11 cellular contexts compared by ENCODE assay signal in genomic region chr21:35565204-35565611, GRCh38.
A peak's percentile ranks its signal among the peaks of the same experiment; 100 is the strongest.
DNase-seq lines count a peak whose midpoint lies in the region; ATAC-seq and TF ChIP-seq lines count a peak whose summit lies in the region.
"Had no signal": no experiment of that assay in that cellular context is flagged by ENCODE, and none has a peak within 500 bp of the region (broad histone marks: within the 10 kb centered on the region; RNA-seq: fewer than 3 reads in every experiment).

No MANE protein-coding gene starts in this region.

- H3K27ac ChIP-seq in AG04450 (ENCODE audit: low read depth, low read length) (peak overlapping the region; percentile 80), left lung (peak overlapping the region; percentile 57 to 66)

- intact Hi-C loops in left lung (cut with DNase I), result no loop called here

- DNase-seq in AG04450 (ENCODE audit: low read depth, low spot score) (no peak), M059J (ENCODE audit: low read depth) (peak; percentile 97), brain pericyte (ENCODE audit: low read depth, low spot score) (peak; percentile 81), left lung (peak in 1 of 2 donors; percentile 70), NCI-H128 (lab: John Stamatoyannopoulos, UW; ENCODE audit: unreplicated experiment) (no peak), H7 (no peak)
- DNase-seq in stimulated activated CD4-positive, alpha-beta T cell treated with anti-CD3 and anti-CD28 coated beads, Interleukin-15, amount 100 ng/mL, for 24 hours, result no peak
- DNase-seq: activated CD4-positive, alpha-beta T cell treated with anti-CD3 and anti-CD28 coated beads, Interleukin-2, amount 10 ng/mL, durations not matched to agents 7 days and 5 days; CD4-positive, CD25-positive, alpha-beta regulatory T cell; NCI-H510A treated with DMSO at 0.1 percent for 48 hours had no signal

- POLR2A ChIA-PET in AG04450 (lab: Yijun Ruan, JAX), result no interaction called here

- TF ChIP-seq CTCF in AG04450 (IDR thresholded peaks at IDR 0.05; ENCODE audit: low read depth, low read length) (no peak), left lung (IDR thresholded peaks at IDR 0.05) (no peak)

- peaks cover 5 to 17% of the 10 kb centered on the region in 2 donors for H3K4me1 ChIP-seq in left lung

- H3K27me3 ChIP-seq in AG04450 (ENCODE audit: control insufficient read depth, insufficient read depth, low read length), result no peaks in the 10 kb centered on the region
- no peaks in the 10 kb centered on the region for H3K27me3 ChIP-seq in left lung
- no peaks in the 10 kb centered on the region for H3K27me3 ChIP-seq in H7 (ENCODE audit: control insufficient read depth, insufficient read depth, low read length)

- no peak overlapping the region for H3K4me3 ChIP-seq in AG04450 (ENCODE audit: low read depth, low read length)
- H3K4me3 ChIP-seq in left lung, result no peak overlapping the region
- no peak overlapping the region for H3K4me3 ChIP-seq in H7 (ENCODE audit: insufficient read depth, low read depth, low read length)

- no peaks in the 10 kb centered on the region for H3K36me3 ChIP-seq in left lung
- H3K36me3 ChIP-seq in H7 (replicated peaks; ENCODE audit: control insufficient read depth, insufficient read depth, low read length), result no peaks in the 10 kb centered on the region

- H3K9me3 ChIP-seq in AG04450 (ENCODE audit: control insufficient read depth, insufficient read depth, low read length) (no peaks in the 10 kb centered on the region), left lung (peaks cover 0 to 3% of the 10 kb centered on the region in 2 donors)

- ATAC-seq in left lung (peak; percentile 86), HG03439 (IDR thresholded peaks at IDR 0.05; ENCODE audit: unreplicated experiment) (no peak)

- CTCF ChIA-PET in AG04450 (lab: Charles Lee), result interaction anchor here (1.6 to 3.6 kb wide), 2 partner anchors 275 to 462 kb away, joined by 5 to 9 read pairs; no protein-coding TSS in a partner anchor

Comparison
In these comparisons a context has a peak if more than half of its experiments do, and no peak if none do; other contexts are left out.
1. DNase-seq: peak in M059J (single experiment) and brain pericyte (single experiment); none in AG04450 (single experiment), NCI-H128 (single experiment), H7 (single experiment) and stimulated activated CD4-positive, alpha-beta T cell treated with anti-CD3 and anti-CD28 coated beads, Interleukin-15, amount 100 ng/mL, for 24 hours (single experiment).